Comparison of ENCODE assay signal across 11 cellular contexts in the genomic region with DNA sequence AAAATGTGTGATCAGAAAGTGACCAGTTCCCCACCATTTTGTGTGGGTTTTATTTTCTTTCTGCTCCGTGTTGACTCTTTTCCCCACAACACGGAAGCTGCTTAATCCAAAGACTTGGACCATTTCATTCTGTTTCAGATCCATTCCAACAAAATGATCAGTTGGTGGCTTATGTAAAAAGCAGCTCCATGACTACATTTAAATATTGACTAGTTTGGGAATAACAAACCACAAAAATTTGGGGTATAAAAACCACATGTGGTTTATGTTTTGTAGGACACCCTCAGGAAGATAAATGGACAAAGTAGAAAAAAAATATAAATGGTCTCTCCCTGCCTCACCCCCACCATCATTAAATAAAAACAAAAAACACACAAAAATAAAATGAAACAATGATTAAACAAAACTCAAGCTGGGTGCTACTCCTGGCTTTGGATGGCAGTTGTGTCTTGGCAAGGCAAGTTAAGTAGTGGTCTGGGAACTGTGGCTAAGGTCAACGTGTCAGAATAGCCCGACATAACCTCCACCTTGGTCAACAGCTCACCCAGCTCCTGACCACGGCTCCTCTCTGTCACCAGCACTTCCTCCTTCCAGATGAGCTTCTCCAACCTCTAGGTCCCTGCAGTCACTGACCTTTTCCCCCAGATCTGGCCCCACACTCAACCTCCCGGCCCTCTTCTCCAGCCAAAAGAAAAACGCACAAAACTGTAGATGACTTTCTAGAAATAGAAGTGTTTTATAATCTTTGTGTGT. TPM values are rescaled to one million over a fixed set of nuclear protein-coding genes. Genes with fewer than 3 reads are reported as not detected.
DNase-seq lines count a peak whose midpoint lies in the region; ATAC-seq and TF ChIP-seq lines count a peak whose summit lies in the region.
"Had no signal": no experiment of that assay in that cellular context is flagged by ENCODE, and none has a peak within 500 bp of the region (broad histone marks: within the 10 kb centered on the region; RNA-seq: fewer than 3 reads in every experiment).

No MANE protein-coding gene starts in this region.

- peak overlapping the region; percentile 42 for H3K4me3 Mint-ChIP-seq in activated T-helper 2 cell treated with anti-CD3 and anti-CD28 coated beads, Interferon-gamma antibody, Interleukin-2, Interleukin-4, amounts not matched to agents 10 μg/mL and 5 μg/mL and 100 μg/mL, durations not matched to agents 14 hours and 24 hours and 36 hours (ENCODE audit: low read depth)

- H3K27ac ChIP-seq in trophoblast cell (ENCODE audit: low read depth, low read length) (peak overlapping the region; percentile 12), SK-N-SH (ENCODE audit: low read depth in 2 of 2, low read length in 1 of 2) (no peak overlapping the region; a peak in 1 of 4 replicates)
- H3K27ac ChIP-seq: gastrocnemius medialis had no signal

- no CpG with 5 or more reads among the region's 7 CpGs for WGBS in trophoblast cell (ENCODE audit: extremely low coverage, insufficient coverage, insufficient read length)
- 96% methylated on average over 6 of the region's 7 CpGs for WGBS in SK-N-SH (ENCODE audit: low lambda C conversion rate)

- no peak overlapping the region for H3K4me2 ChIP-seq in trophoblast cell (ENCODE audit: low read length)
- no peak overlapping the region for H3K4me2 ChIP-seq in SK-N-SH

- no peak overlapping the region for H2AK5ac ChIP-seq in trophoblast cell (ENCODE audit: low read length)

- H3K36me3 ChIP-seq in trophoblast cell (ENCODE audit: control insufficient read depth in 1 of 2, insufficient read depth in 2 of 2, low read length in 2 of 2) = peaks cover 4% of the 10 kb centered on the region in 2 experiments
- peaks cover 9 to 14% of the 10 kb centered on the region in 2 experiments for H3K36me3 ChIP-seq in SK-N-SH (replicated peaks in 1 of 2; ENCODE audit: control insufficient read depth in 1 of 2, insufficient read depth in 2 of 2, low read length in 1 of 2)
- H3K36me3 ChIP-seq: gastrocnemius medialis had no signal

- peak overlapping the region; percentile 92 for H3K27ac Mint-ChIP-seq in activated T-helper 2 cell treated with anti-CD3 and anti-CD28 coated beads, Interferon-gamma antibody, Interleukin-2, Interleukin-4, amounts not matched to agents 10 μg/mL and 5 μg/mL and 100 μg/mL, durations not matched to agents 14 hours and 24 hours and 36 hours

- no peak overlapping the region for H3K18ac ChIP-seq in trophoblast cell (ENCODE audit: low read length)

- H4K12ac ChIP-seq in trophoblast cell (ENCODE audit: low read depth, low read length) = no peak overlapping the region

- H3K9me2 ChIP-seq in SK-N-SH = no peaks in the 10 kb centered on the region

- no peaks in the 10 kb centered on the region for H3K9me3 Mint-ChIP-seq in activated T-helper 2 cell treated with anti-CD3 and anti-CD28 coated beads, Interferon-gamma antibody, Interleukin-2, Interleukin-4, amounts not matched to agents 10 μg/mL and 5 μg/mL and 100 μg/mL, durations not matched to agents 14 hours and 24 hours and 36 hours

- H2BK12ac ChIP-seq in trophoblast cell (ENCODE audit: low read length) = peak overlapping the region; percentile 63

- H4K91ac ChIP-seq in trophoblast cell (ENCODE audit: low read depth, low read length) = peak overlapping the region; percentile 8

- H3K14ac ChIP-seq in trophoblast cell (ENCODE audit: low read length) = no peak overlapping the region

- 0 out of 2 replicates have a peak, but pooled peaks cover 7% of the 10 kb centered on the region for H4K20me1 ChIP-seq in SK-N-SH (ENCODE audit: insufficient read depth)

- peaks cover 82% of the 10 kb centered on the region for H3K4me1 Mint-ChIP-seq in activated T-helper 2 cell treated with anti-CD3 and anti-CD28 coated beads, Interferon-gamma antibody, Interleukin-2, Interleukin-4, amounts not matched to agents 10 μg/mL and 5 μg/mL and 100 μg/mL, durations not matched to agents 14 hours and 24 hours and 36 hours (ENCODE audit: low read depth)

- peak overlapping the region; percentile 44 for H2BK120ac ChIP-seq in trophoblast cell (ENCODE audit: insufficient read depth, low read length, poor library complexity)

- TF ChIP-seq RAD21 in SK-N-SH (IDR thresholded peaks at IDR 0.05; ENCODE audit: low read length) = no peak

- H3K79me2 ChIP-seq in trophoblast cell (ENCODE audit: control insufficient read depth, insufficient read depth, low read length, poor library complexity) (no peaks in the 10 kb centered on the region), SK-N-SH (ENCODE audit: insufficient read depth) (peaks cover 28% of the 10 kb centered on the region)

- no peak for TF ChIP-seq EP300 in SK-N-SH (IDR thresholded peaks at IDR 0.05; ENCODE audit: borderline replicate concordance in 1 of 2, low read depth in 1 of 2, low read length in 1 of 2)

- peak overlapping the region; percentile 43 for H4K8ac ChIP-seq in trophoblast cell (ENCODE audit: low read depth, low read length)

- ATAC-seq in GM18867 (IDR thresholded peaks at IDR 0.05; ENCODE audit: unreplicated experiment) (peak; percentile 35), HG03460 (IDR thresholded peaks at IDR 0.05; ENCODE audit: unreplicated experiment) (peak; percentile 24)
- ATAC-seq: gastrocnemius medialis had no signal

- H3K23ac ChIP-seq in trophoblast cell (ENCODE audit: low read length) = no peak overlapping the region

- peaks cover 24% of the 10 kb centered on the region for H3K79me1 ChIP-seq in trophoblast cell (ENCODE audit: low read length)

- no peaks in the 10 kb centered on the region for H3K27me3 Mint-ChIP-seq in activated T-helper 2 cell treated with anti-CD3 and anti-CD28 coated beads, Interferon-gamma antibody, Interleukin-2, Interleukin-4, amounts not matched to agents 10 μg/mL and 5 μg/mL and 100 μg/mL, durations not matched to agents 14 hours and 24 hours and 36 hours (ENCODE audit: low read depth)

- H3K27me3 ChIP-seq in trophoblast cell (ENCODE audit: insufficient read depth, low read length) (no peaks in the 10 kb centered on the region), SK-N-SH (ENCODE audit: insufficient read depth) (no peaks in the 10 kb centered on the region)
- H3K27me3 ChIP-seq: gastrocnemius medialis had no signal

- no peak for TF ChIP-seq CTCF in SK-N-SH (IDR thresholded peaks at IDR 0.05)

- POLR2A ChIA-PET in SK-N-SH (lab: Yijun Ruan, JAX) = interaction anchor here (0.6 kb wide), 1 partner anchor 15 kb away, joined by 4 read pairs; no protein-coding TSS in a partner anchor

- peaks cover 26% of the 10 kb centered on the region for H3F3A ChIP-seq in SK-N-SH (replicated peaks; ENCODE audit: insufficient read depth)

- peaks cover 18 to 28% of the 10 kb centered on the region in 2 experiments for H3K4me1 ChIP-seq in trophoblast cell (ENCODE audit: control insufficient read depth in 1 of 2, insufficient read depth in 2 of 2, low read length in 2 of 2)
- H3K4me1 ChIP-seq in SK-N-SH (ENCODE audit: control insufficient read depth in 1 of 2, insufficient read depth in 2 of 2, low read depth in 1 of 2, low read length in 1 of 2) = peaks cover 16 to 45% of the 10 kb centered on the region in 2 experiments

- H3K9me3 ChIP-seq in trophoblast cell (ENCODE audit: insufficient read depth, low read depth, low read length) (no peaks in the 10 kb centered on the region), SK-N-SH (no peaks in the 10 kb centered on the region)
- H3K9me3 ChIP-seq: gastrocnemius medialis had no signal

- CTCF ChIA-PET in SK-N-SH (lab: Yijun Ruan, JAX) = interaction anchor here (0.8 to 3.1 kb wide), 4 partner anchors 7 to 78 kb away, joined by 3 to 8 read pairs (median 5); no protein-coding TSS in a partner anchor

- H3K36me3 Mint-ChIP-seq in activated T-helper 2 cell treated with anti-CD3 and anti-CD28 coated beads, Interferon-gamma antibody, Interleukin-2, Interleukin-4, amounts not matched to agents 10 μg/mL and 5 μg/mL and 100 μg/mL, durations not matched to agents 14 hours and 24 hours and 36 hours (ENCODE audit: low read depth) = peaks cover 78% of the 10 kb centered on the region

- H2BK5ac ChIP-seq in trophoblast cell (ENCODE audit: low read depth, low read length, poor library complexity) = peak overlapping the region; percentile 46

- no peak for DNase-seq in activated T-helper 2 cell treated with anti-CD3 and anti-CD28 coated beads, Interferon-gamma antibody, Interleukin-2, Interleukin-4, amounts not matched to agents 10 μg/mL and 5 μg/mL and 100 μg/mL, durations not matched to agents 14 hours and 24 hours and 36 hours (ENCODE audit: low spot score)
- no peak for DNase-seq in trophoblast cell
- no peak for DNase-seq in NCI-H345 (lab: John Stamatoyannopoulos, UW)
- no peak for DNase-seq in NCI-H1092 treated with DMSO at 0.1 percent for 48 hours (lab: John Stamatoyannopoulos, UW)
- no peak for DNase-seq in cardiac septum (ENCODE audit: low spot score)
- no peak for DNase-seq in SK-N-SH
- DNase-seq: amygdala, gastrocnemius medialis, H7 had no signal

- H3K4me3 ChIP-seq in trophoblast cell (ENCODE audit: low read depth, low read length) (no peak overlapping the region), SK-N-SH (ENCODE audit: low read depth in 2 of 2, low read length in 1 of 2) (no peak overlapping the region)
- H3K4me3 ChIP-seq: gastrocnemius medialis had no signal

- H3K4ac ChIP-seq in trophoblast cell (ENCODE audit: low read depth, low read length) = peak overlapping the region; percentile 54

- intact Hi-C loops in activated T-helper 2 cell treated with anti-CD3 and anti-CD28 coated beads, Interferon-gamma antibody, Interleukin-2, Interleukin-4, amounts not matched to agents 10 μg/mL and 5 μg/mL and 100 μg/mL, durations not matched to agents 14 hours and 24 hours and 36 hours (cut with micrococcal nuclease) = no loop called here
- intact Hi-C loops in cardiac septum (cut with DNase I) = no loop called here

- H3K9ac ChIP-seq in trophoblast cell (ENCODE audit: low read length) (no peak overlapping the region), SK-N-SH (no peak overlapping the region)

- H2AFZ ChIP-seq in trophoblast cell (ENCODE audit: insufficient read depth, low read length, poor library complexity) (no peak overlapping the region), SK-N-SH (ENCODE audit: low read depth) (no peak overlapping the region)

RNA-seq across cellular contexts. Expression of a gene that starts 12.8 kb away (rescaled TPM):
- total RNA-seq in activated T-helper 2 cell treated with anti-CD3 and anti-CD28 coated beads, Interferon-gamma antibody, Interleukin-2, Interleukin-4, amounts not matched to agents 10 μg/mL and 5 μg/mL and 100 μg/mL, durations not matched to agents 14 hours and 24 hours and 36 hours = 281 and 287 TPM in 2 replicates
- 113 and 120 TPM in 2 replicates for polyA plus RNA-seq in trophoblast cell (2013)
- total RNA-seq in cardiac septum = 20.9 TPM
- polyA plus RNA-seq in SK-N-SH (2012; rRNA removed) = 48.2 and 56.7 TPM in 2 replicates
- 40.5 and 46.7 TPM in 2 replicates for polyA plus RNA-seq in SK-N-SH (2012; cell fraction: cytosol; rRNA removed)
- 36.3 and 57.4 TPM in 2 replicates for polyA plus RNA-seq in SK-N-SH (2012; cell fraction: nucleus; rRNA removed)

Comparison
In these comparisons a context has a peak if more than half of its experiments do, and no peak if none do; other contexts are left out.
1. RNA of a gene that starts 12.8 kb away (total RNA-seq): 281 to 287 TPM in activated T-helper 2 cell treated with anti-CD3 and anti-CD28 coated beads, Interferon-gamma antibody, Interleukin-2, Interleukin-4, amounts not matched to agents 10 μg/mL and 5 μg/mL and 100 μg/mL, durations not matched to agents 14 hours and 24 hours and 36 hours; 20.9 TPM in cardiac septum (single experiment); every median in the first group is over 10 times any median in the second.